ENCODE assay signal across 18 cellular contexts in the genomic region with DNA sequence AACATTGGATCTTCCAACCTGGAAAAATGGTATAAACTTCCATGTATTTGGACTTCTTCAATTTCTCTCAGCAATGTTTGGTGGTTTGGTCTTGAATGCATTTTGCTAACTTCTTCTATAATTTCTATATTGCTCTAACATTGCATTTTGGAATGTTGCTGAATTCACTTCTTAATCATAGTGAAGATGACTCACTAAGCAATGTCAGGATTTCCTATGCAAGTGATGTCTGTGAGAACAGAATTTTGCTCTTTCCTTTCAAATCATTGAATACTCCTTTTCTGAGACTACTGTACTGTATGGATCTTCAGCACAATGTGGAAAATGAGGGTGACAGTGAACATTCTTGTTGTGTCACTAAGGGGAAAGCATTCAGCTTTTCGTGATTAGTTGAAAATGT. TPM values are rescaled to one million over a fixed set of nuclear protein-coding genes. Genes with fewer than 3 reads are reported as not detected.
DNase-seq lines count a peak whose midpoint lies in the region; ATAC-seq and TF ChIP-seq lines count a peak whose summit lies in the region.
"Had no signal": no experiment of that assay in that cellular context is flagged by ENCODE, and none has a peak within 500 bp of the region (broad histone marks: within the 10 kb centered on the region; RNA-seq: fewer than 3 reads in every experiment).

No MANE protein-coding gene starts in this region.

- DNase-seq in ELR (ENCODE audit: low read depth): peak; percentile 2
- peak; percentile 35 for DNase-seq in PC-3
- DNase-seq in cardiac fibroblast (ENCODE audit: low read depth in 2 of 2): peak; percentile 12 to 42
- peak; percentile 11 for DNase-seq in foreskin melanocyte
- DNase-seq in NCI-H510A (lab: John Stamatoyannopoulos, UW): no peak
- no peak for DNase-seq in hippocampal formation (lab: John Stamatoyannopoulos, UW)
- DNase-seq: ACHN; C1 segment of cervical spinal cord; CD4-positive, alpha-beta T cell; DMS153; DND-41; GF-D8; IMR-90 had no signal

- CTCF ChIA-PET in PC-3 (lab: Charles Lee): no interaction called here

- no peak overlapping the region for H3K4me3 ChIP-seq in PC-3 (ENCODE audit: low read length)
- H3K4me3 ChIP-seq in cardiac fibroblast (replicated peaks in 1 of 2; ENCODE audit: low read depth in 2 of 2, low read length in 2 of 2): no peak overlapping the region
- H3K4me3 ChIP-seq: HAP-1 had no signal

- intact Hi-C loops in PC-3 (cut with micrococcal nuclease): no loop called here

- H3K9me3 ChIP-seq in PC-3 (ENCODE audit: low read length): no peaks in the 10 kb centered on the region
- H3K9me3 ChIP-seq: HAP-1 had no signal

- POLR2A ChIA-PET in PC-3 (lab: Charles Lee; ENCODE audit: unreplicated experiment): no interaction called here

- H3F3A ChIP-seq in PC-3 (ENCODE audit: low read length, unreplicated experiment): no peaks in the 10 kb centered on the region

- TF ChIP-seq CTCF in PC-3 (conservative IDR thresholded peaks at IDR 0.05; ENCODE audit: low read depth, low read length): no peak
- no peak for TF ChIP-seq CTCF in cardiac fibroblast (IDR thresholded peaks at IDR 0.05; ENCODE audit: low read depth, low read length)

- no peaks in the 10 kb centered on the region for H3K4me1 ChIP-seq in PC-3 (ENCODE audit: insufficient read depth, low read length)
- H3K4me1 ChIP-seq: HAP-1 had no signal

- no peak overlapping the region for H2AFZ ChIP-seq in PC-3 (ENCODE audit: low read length)

- H3K27ac ChIP-seq in PC-3 (ENCODE audit: low read length): no peak overlapping the region

- H3K9ac ChIP-seq in PC-3 (ENCODE audit: low read length): no peak overlapping the region

- BruUV-seq in PC-3 (replicated peaks; lab: Mats Ljungman, UMichigan): no TSS peak

- no peaks in the 10 kb centered on the region for H3K79me2 ChIP-seq in PC-3 (ENCODE audit: low read length)

- no peak overlapping the region for H3K4me2 ChIP-seq in PC-3 (ENCODE audit: low read length)

- H4K20me1 ChIP-seq in PC-3 (ENCODE audit: low read length): no peaks in the 10 kb centered on the region

- H3K27me3 ChIP-seq in PC-3 (ENCODE audit: low read length): no peaks in the 10 kb centered on the region

- H3K36me3 ChIP-seq in PC-3 (ENCODE audit: low read depth, low read length): no peaks in the 10 kb centered on the region
- H3K36me3 ChIP-seq: HAP-1 had no signal

- ATAC-seq in PC-3 (peak; percentile 49), HG03039 (IDR thresholded peaks at IDR 0.05; ENCODE audit: unreplicated experiment) (no peak)

- no peaks in the 10 kb centered on the region for H3K9me2 ChIP-seq in PC-3 (replicated peaks; ENCODE audit: low read length)

RNA-seq across cellular contexts. Expression of a gene that starts 28.9 kb away (rescaled TPM):
- total RNA-seq in PC-3 (2014; rRNA removed): 0.11 TPM in 1 of 2 replicates, not detected in the other
- total RNA-seq: A172; B cell; CD4-positive, alpha-beta T cell; H1; IMR-90 had no signal

Comparison
In these comparisons a context has a peak if more than half of its experiments do, and no peak if none do; other contexts are left out.
1. DNase-seq: peak in ELR (single experiment), PC-3 (single experiment), cardiac fibroblast (2 of 2) and foreskin melanocyte (single experiment); none in NCI-H510A (single experiment) and hippocampal formation (0 of 2).